In the genomic region with DNA sequence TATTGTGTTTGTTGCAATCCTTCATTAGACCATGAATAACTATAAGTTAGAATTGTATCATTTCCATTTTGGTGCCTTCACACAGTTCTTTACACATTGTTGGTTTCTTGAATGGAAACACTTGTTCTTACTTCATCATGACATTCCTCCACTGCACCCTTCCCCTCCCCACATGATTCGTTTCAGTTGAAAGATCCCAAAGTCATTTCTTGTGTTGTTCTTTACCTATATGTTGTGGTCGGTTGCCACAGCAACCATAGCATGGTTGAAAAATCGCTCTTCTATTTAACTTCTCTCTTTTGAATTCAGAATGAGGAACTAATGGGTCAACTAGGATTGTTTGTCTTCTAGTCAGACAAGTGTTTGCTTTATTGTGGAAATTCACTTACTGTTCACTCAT, we compare ENCODE assay signal across 8 cellular contexts.
DNase-seq lines count a peak whose midpoint lies in the region; ATAC-seq and TF ChIP-seq lines count a peak whose summit lies in the region.
"Had no signal": no experiment of that assay in that cellular context is flagged by ENCODE, and none has a peak within 500 bp of the region (broad histone marks: within the 10 kb centered on the region; RNA-seq: fewer than 3 reads in every experiment).

No MANE protein-coding gene starts in this region.

- H3K27me3 ChIP-seq in hepatocyte (no peaks in the 10 kb centered on the region), BE2C (no peaks in the 10 kb centered on the region)

- DNase-seq in RWPE1 (ENCODE audit: low spot score): peak; percentile 3
- DNase-seq in hepatocyte (ENCODE audit: low spot score): no peak
- no peak for DNase-seq in BE2C
- DNase-seq in ureter (ENCODE audit: low spot score): no peak

- peaks cover 8% of the 10 kb centered on the region for H3K4me1 ChIP-seq in hepatocyte (ENCODE audit: insufficient read depth)
- H3K4me1 ChIP-seq in BE2C: no peaks in the 10 kb centered on the region

- no peaks in the 10 kb centered on the region for H3K79me2 ChIP-seq in hepatocyte

- no peak overlapping the region for H3K4me2 ChIP-seq in hepatocyte
- H3K4me2 ChIP-seq: PC-9 had no signal

- no peak overlapping the region for H2AFZ ChIP-seq in hepatocyte
- H2AFZ ChIP-seq: PC-9 had no signal

- no peak for TF ChIP-seq CTCF in RWPE1 (conservative IDR thresholded peaks at IDR 0.05; ENCODE audit: low read depth)
- no peak for TF ChIP-seq CTCF in hepatocyte (IDR thresholded peaks at IDR 0.05; ENCODE audit: poor library complexity)
- TF ChIP-seq CTCF in BE2C (IDR thresholded peaks at IDR 0.05; ENCODE audit: low read depth, low read length): no peak

- H3K27ac ChIP-seq in RWPE1 (no peak overlapping the region), hepatocyte (peak overlapping the region; percentile 7)
- H3K27ac ChIP-seq: PC-9 had no signal

- CTCF ChIA-PET in RWPE1 (lab: Yijun Ruan, JAX): no interaction called here

- no peaks in the 10 kb centered on the region for H3K9me2 ChIP-seq in hepatocyte (replicated peaks; ENCODE audit: insufficient read depth)

- POLR2A ChIA-PET in RWPE1 (lab: Yijun Ruan, JAX; ENCODE audit: low non-redundant PET): no interaction called here

- H3K9me3 ChIP-seq in hepatocyte (ENCODE audit: low read depth) (no peaks in the 10 kb centered on the region), BE2C (no peaks in the 10 kb centered on the region)

- H4K20me1 ChIP-seq in hepatocyte (ENCODE audit: insufficient read depth, poor library complexity, severe bottlenecking): no peaks in the 10 kb centered on the region

- no peaks in the 10 kb centered on the region for H3K36me3 ChIP-seq in hepatocyte (replicated peaks; ENCODE audit: insufficient read depth, low read depth)
- H3K36me3 ChIP-seq in BE2C: no peaks in the 10 kb centered on the region

- WGBS in hepatocyte (ENCODE audit: low lambda C conversion rate, missing lambda C conversion rate): 59% methylated on average over 3 of the region's 3 CpGs

- H3K4me3 ChIP-seq in hepatocyte: no peak overlapping the region
- no peak overlapping the region for H3K4me3 ChIP-seq in BE2C (ENCODE audit: low read depth, low read length)
- H3K4me3 ChIP-seq: PC-9 had no signal

- ATAC-seq in GM18907 (IDR thresholded peaks at IDR 0.05; ENCODE audit: unreplicated experiment): peak; percentile 88
- peak; percentile 89 for ATAC-seq in HG02884 (IDR thresholded peaks at IDR 0.05; ENCODE audit: unreplicated experiment)
- no peak for ATAC-seq in SK-N-SH treated with all-trans-retinoic acid at 6 μM for 48 hours

TF ChIP-seq in SK-N-SH treated with all-trans-retinoic acid at 6 μM for 48 hours, 23 proteins besides CTCF, POLR2A, EP300 and RAD21:
- TF ChIP-seq, protein P1, sequence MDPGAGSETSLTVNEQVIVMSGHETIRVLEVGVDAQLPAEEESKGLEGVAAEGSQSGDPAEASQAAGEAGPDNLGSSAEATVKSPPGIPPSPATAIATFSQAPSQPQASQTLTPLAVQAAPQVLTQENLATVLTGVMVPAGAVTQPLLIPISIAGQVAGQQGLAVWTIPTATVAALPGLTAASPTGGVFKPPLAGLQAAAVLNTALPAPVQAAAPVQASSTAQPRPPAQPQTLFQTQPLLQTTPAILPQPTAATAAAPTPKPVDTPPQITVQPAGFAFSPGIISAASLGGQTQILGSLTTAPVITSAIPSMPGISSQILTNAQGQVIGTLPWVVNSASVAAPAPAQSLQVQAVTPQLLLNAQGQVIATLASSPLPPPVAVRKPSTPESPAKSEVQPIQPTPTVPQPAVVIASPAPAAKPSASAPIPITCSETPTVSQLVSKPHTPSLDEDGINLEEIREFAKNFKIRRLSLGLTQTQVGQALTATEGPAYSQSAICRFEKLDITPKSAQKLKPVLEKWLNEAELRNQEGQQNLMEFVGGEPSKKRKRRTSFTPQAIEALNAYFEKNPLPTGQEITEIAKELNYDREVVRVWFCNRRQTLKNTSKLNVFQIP (CRISPR knock-in tag; IDR thresholded peaks at IDR 0.05; ENCODE audit: borderline replicate concordance, low read depth): no peak
- no peak for TF ChIP-seq ISL1 (CRISPR knock-in tag; IDR thresholded peaks at IDR 0.05)
- TF ChIP-seq ZC3H10 (CRISPR knock-in tag; IDR thresholded peaks at IDR 0.05): no peak
- TF ChIP-seq BACH2 (CRISPR knock-in tag; IDR thresholded peaks at IDR 0.05; ENCODE audit: borderline replicate concordance): no peak
- no peak for TF ChIP-seq ZNF565 (CRISPR knock-in tag; conservative IDR thresholded peaks at IDR 0.05; ENCODE audit: low read depth)
- TF ChIP-seq, protein P2, sequence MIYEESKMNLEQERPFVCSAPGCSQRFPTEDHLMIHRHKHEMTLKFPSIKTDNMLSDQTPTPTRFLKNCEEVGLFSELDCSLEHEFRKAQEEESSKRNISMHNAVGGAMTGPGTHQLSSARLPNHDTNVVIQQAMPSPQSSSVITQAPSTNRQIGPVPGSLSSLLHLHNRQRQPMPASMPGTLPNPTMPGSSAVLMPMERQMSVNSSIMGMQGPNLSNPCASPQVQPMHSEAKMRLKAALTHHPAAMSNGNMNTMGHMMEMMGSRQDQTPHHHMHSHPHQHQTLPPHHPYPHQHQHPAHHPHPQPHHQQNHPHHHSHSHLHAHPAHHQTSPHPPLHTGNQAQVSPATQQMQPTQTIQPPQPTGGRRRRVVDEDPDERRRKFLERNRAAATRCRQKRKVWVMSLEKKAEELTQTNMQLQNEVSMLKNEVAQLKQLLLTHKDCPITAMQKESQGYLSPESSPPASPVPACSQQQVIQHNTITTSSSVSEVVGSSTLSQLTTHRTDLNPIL (CRISPR knock-in tag; IDR thresholded peaks at IDR 0.05; ENCODE audit: low read depth): no peak
- no peak for TF ChIP-seq OSR1 (CRISPR knock-in tag; IDR thresholded peaks at IDR 0.05)
- TF ChIP-seq RARB (CRISPR knock-in tag; IDR thresholded peaks at IDR 0.05): no peak
- TF ChIP-seq GLIS3 (CRISPR knock-in tag; IDR thresholded peaks at IDR 0.05): no peak
- no peak for TF ChIP-seq ZNF8 (CRISPR knock-in tag; IDR thresholded peaks at IDR 0.05)
